In genomic region chr3:23241256-23241655, GRCh38 we compare ENCODE assay signal across 22 cellular contexts.
"Had no signal": no experiment of that assay in that cellular context is flagged by ENCODE, and none has a peak within 500 bp of the region (broad histone marks: within the 10 kb centered on the region; RNA-seq: fewer than 3 reads in every experiment).

No MANE protein-coding gene starts in this region.

- H3K36me3 ChIP-seq: cardiac muscle cell, thyroid gland had no signal

- H3K4me1 Mint-ChIP-seq: activated CD4-positive, alpha-beta memory T cell treated with anti-CD3 and anti-CD28 coated beads, Interleukin-2, amount 10 ng/mL, durations not matched to agents 7 days and 5 days; activated CD4-positive, alpha-beta T cell treated with anti-CD3 and anti-CD28 coated beads, Interleukin-2, amount 10 ng/mL, durations not matched to agents 24 days and 14 days; T-helper 17 cell had no signal

- H3K27ac Mint-ChIP-seq: activated CD4-positive, alpha-beta memory T cell treated with anti-CD3 and anti-CD28 coated beads, Interleukin-2, amount 10 ng/mL, durations not matched to agents 7 days and 5 days; activated CD4-positive, alpha-beta T cell treated with anti-CD3 and anti-CD28 coated beads, Interleukin-2, amount 10 ng/mL, durations not matched to agents 24 days and 14 days; activated naive CD8-positive, alpha-beta T cell treated with anti-CD3 and anti-CD28 coated beads, Interleukin-2, amount 50 U/mL, for 24 hours; T-helper 17 cell had no signal

- H3K4me1 ChIP-seq: body of pancreas, thyroid gland had no signal

- ATAC-seq: activated CD4-positive, CD25-positive, alpha-beta regulatory T cell treated with anti-CD3 and anti-CD28 coated beads, Interleukin-2, amount 50 U/mL, for 24 hours; activated naive CD8-positive, alpha-beta T cell treated with anti-CD3 and anti-CD28 coated beads, Interleukin-2, amount 50 U/mL, for 24 hours; body of pancreas; left cardiac atrium; T-helper 17 cell had no signal

- H3K36me3 Mint-ChIP-seq: naive B cell had no signal

- H3K9me3 ChIP-seq: body of pancreas, thyroid gland had no signal

- H3K4me3 ChIP-seq: body of pancreas, cardiac muscle cell, thyroid gland had no signal

- H3K4me3 Mint-ChIP-seq: activated CD4-positive, alpha-beta memory T cell treated with anti-CD3 and anti-CD28 coated beads, Interleukin-2, amount 10 ng/mL, durations not matched to agents 7 days and 5 days; activated CD4-positive, alpha-beta T cell treated with anti-CD3 and anti-CD28 coated beads, Interleukin-2, amount 10 ng/mL, durations not matched to agents 24 days and 14 days; activated naive CD8-positive, alpha-beta T cell treated with anti-CD3 and anti-CD28 coated beads, Interleukin-2, amount 50 U/mL, for 24 hours; naive B cell; T-helper 17 cell had no signal

- DNase-seq: activated CD4-positive, alpha-beta memory T cell treated with anti-CD3 and anti-CD28 coated beads, Interleukin-2, amount 10 ng/mL, durations not matched to agents 7 days and 5 days; activated CD4-positive, alpha-beta T cell treated with anti-CD3 and anti-CD28 coated beads, Interleukin-2, amount 10 ng/mL, durations not matched to agents 24 days and 14 days; activated effector memory CD4-positive, alpha-beta T cell treated with anti-CD3 and anti-CD28 coated beads, Interleukin-2, amount 50 U/mL, for 16 hours; activated naive CD4-positive, alpha-beta T cell treated with anti-CD3 and anti-CD28 coated beads, Interleukin-2, amount 50 U/mL, for 16 hours; activated naive CD8-positive, alpha-beta T cell treated with anti-CD3 and anti-CD28 coated beads, Interleukin-2, amount 50 U/mL, for 24 hours; body of pancreas; dermis blood vessel endothelial cell; effector memory CD4-positive, alpha-beta T cell; foreskin melanocyte; glutamatergic neuron; left cardiac atrium; mesenchymal stem cell; naive B cell; occipital lobe; retina; stimulated activated CD4-positive, alpha-beta T cell treated with anti-CD3 and anti-CD28 coated beads, Interleukin-4, amount 100 ng/mL, for 1 hour; stimulated activated naive CD4-positive, alpha-beta T cell; SW 1271; T-helper 17 cell; thyroid gland had no signal

- H3K9me3 Mint-ChIP-seq: activated CD4-positive, alpha-beta memory T cell treated with anti-CD3 and anti-CD28 coated beads, Interleukin-2, amount 10 ng/mL, durations not matched to agents 7 days and 5 days; activated CD4-positive, alpha-beta T cell treated with anti-CD3 and anti-CD28 coated beads, Interleukin-2, amount 10 ng/mL, durations not matched to agents 24 days and 14 days; activated naive CD8-positive, alpha-beta T cell treated with anti-CD3 and anti-CD28 coated beads, Interleukin-2, amount 50 U/mL, for 24 hours; naive B cell had no signal

- H3K27me3 Mint-ChIP-seq: activated CD4-positive, alpha-beta memory T cell treated with anti-CD3 and anti-CD28 coated beads, Interleukin-2, amount 10 ng/mL, durations not matched to agents 7 days and 5 days; activated CD4-positive, alpha-beta T cell treated with anti-CD3 and anti-CD28 coated beads, Interleukin-2, amount 10 ng/mL, durations not matched to agents 24 days and 14 days; activated naive CD8-positive, alpha-beta T cell treated with anti-CD3 and anti-CD28 coated beads, Interleukin-2, amount 50 U/mL, for 24 hours; naive B cell; T-helper 17 cell had no signal
